ENCODE assay signal across 1 cellular context in the genomic region with DNA sequence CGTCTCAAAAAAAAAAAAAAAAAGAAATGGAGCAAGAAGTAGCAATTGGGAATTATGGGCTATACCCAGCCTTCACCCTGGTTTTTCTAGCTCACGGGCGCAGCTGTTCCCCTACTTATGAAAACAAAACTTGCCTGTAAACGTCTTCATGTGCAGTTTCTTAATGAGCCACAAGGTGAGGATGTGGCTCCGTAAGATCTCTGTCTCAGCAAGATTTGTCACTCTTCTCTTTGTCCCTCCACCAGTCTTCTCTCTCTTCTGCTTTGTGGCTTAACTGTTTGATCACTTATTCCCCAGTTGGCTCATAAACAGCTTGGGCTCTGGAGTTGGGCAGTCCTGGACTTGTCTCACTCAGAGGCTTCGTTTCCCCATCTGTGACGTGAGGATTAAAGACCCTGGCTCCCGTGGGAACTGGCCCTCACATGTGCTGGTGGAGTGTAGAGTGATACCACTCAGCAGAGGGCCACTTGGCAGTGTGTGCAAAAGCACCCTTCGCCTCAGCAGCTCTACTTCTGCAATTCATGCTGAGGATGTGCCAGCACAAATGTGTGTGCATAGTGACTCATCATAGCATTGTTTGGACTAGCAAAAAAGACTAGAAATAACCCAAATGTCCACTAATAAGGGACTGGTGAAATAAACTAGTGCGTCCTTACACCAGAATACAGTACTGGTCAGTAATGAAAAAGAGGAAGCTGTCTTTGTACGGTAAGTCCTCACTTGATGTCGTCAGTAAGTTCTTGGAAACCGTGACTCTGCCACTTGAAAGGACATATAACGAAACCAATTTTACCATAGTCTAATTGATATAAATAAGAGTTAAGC.
TF ChIP-seq lines count a peak whose summit lies in the region.

No MANE protein-coding gene starts in this region.

TF ChIP-seq in K562, 482 proteins besides CTCF, POLR2A, EP300 and RAD21 (continued from another document and continues in another):
- TF ChIP-seq YY1 (IDR thresholded peaks at IDR 0.05; ENCODE audit: borderline replicate concordance in 1 of 3, control insufficient read depth in 1 of 3, extremely low read depth in 1 of 3, insufficient read depth in 3 of 3, insufficient read length in 1 of 3, insufficient replicate concordance in 2 of 3, low read depth in 1 of 3, low read length in 2 of 3) (no peak), ZNF134 (CRISPR knock-in tag; conservative IDR thresholded peaks at IDR 0.05) (no peak), CC2D1A (IDR thresholded peaks at IDR 0.05) (peak; percentile 70; the same call in 1 of the 2 replicates), TRIM28 (IDR thresholded peaks at IDR 0.05) (0 out of 2 replicates have a peak, but pooled peaks have one; percentile 34), ELF1 (tag; IDR thresholded peaks at IDR 0.05) (no peak), MTA1 (IDR thresholded peaks at IDR 0.05; ENCODE audit: borderline replicate concordance) (peak; percentile 56; the same call in 1 of the 2 replicates), CAMTA2 (CRISPR knock-in tag; conservative IDR thresholded peaks at IDR 0.05) (no peak), ERF (CRISPR knock-in tag; IDR thresholded peaks at IDR 0.05) (no peak), SIX5 (IDR thresholded peaks at IDR 0.05; ENCODE audit: borderline replicate concordance in 1 of 2, insufficient read depth in 1 of 2, low read depth in 1 of 2, low read length in 2 of 2) (no peak), JUN (IDR thresholded peaks at IDR 0.05; ENCODE audit: borderline replicate concordance, low read depth, low read length) (0 out of 2 replicates have a peak, but pooled peaks have one; percentile 17), JUN (CRISPR knock-in tag; IDR thresholded peaks at IDR 0.05; ENCODE audit: borderline replicate concordance) (no peak), CREB1 (IDR thresholded peaks at IDR 0.05) (no peak; the same call in 1 of the 2 replicates), CREB1 (CRISPR knock-in tag; IDR thresholded peaks at IDR 0.05) (0 out of 2 replicates have a peak, but pooled peaks have one; percentile 47), PURB (CRISPR knock-in tag; IDR thresholded peaks at IDR 0.05; ENCODE audit: low read depth) (no peak), STAT5B (CRISPR knock-in tag; IDR thresholded peaks at IDR 0.05) (no peak), SREBF2 (CRISPR knock-in tag; IDR thresholded peaks at IDR 0.05) (no peak), TCFL5 (CRISPR knock-in tag; conservative IDR thresholded peaks at IDR 0.05) (no peak), ILF3 (IDR thresholded peaks at IDR 0.05; ENCODE audit: borderline replicate concordance) (no peak), NFRKB (IDR thresholded peaks at IDR 0.05; ENCODE audit: low read depth) (no peak), ZNF263 (CRISPR knock-in tag; IDR thresholded peaks at IDR 0.05; ENCODE audit: borderline replicate concordance) (no peak), ZNF212 (CRISPR knock-in tag; IDR thresholded peaks at IDR 0.05) (no peak), SLC30A9 (CRISPR knock-in tag; IDR thresholded peaks at IDR 0.05) (no peak), MXI1 (IDR thresholded peaks at IDR 0.05; ENCODE audit: low read depth, low read length) (no peak), ZEB2 (IDR thresholded peaks at IDR 0.05) (no peak), CSDE1 (IDR thresholded peaks at IDR 0.05) (no peak), ZBTB7A (IDR thresholded peaks at IDR 0.05; ENCODE audit: borderline replicate concordance, control insufficient read depth, low read depth, low read length) (no peak), ESRRB (CRISPR knock-in tag; IDR thresholded peaks at IDR 0.05; ENCODE audit: borderline replicate concordance) (no peak), MAFG (tag; conservative IDR thresholded peaks at IDR 0.05) (peak; percentile 41; the same call in 1 of the 2 replicates), E2F3 (CRISPR knock-in tag; IDR thresholded peaks at IDR 0.05) (no peak), ZNF717 (CRISPR knock-in tag; IDR thresholded peaks at IDR 0.05) (no peak), GTF2E2 (tag; IDR thresholded peaks at IDR 0.05) (no peak; the same call in 1 of the 2 replicates), FOXJ2 (tag; IDR thresholded peaks at IDR 0.05) (no peak)
- TF ChIP-seq, protein P1, sequence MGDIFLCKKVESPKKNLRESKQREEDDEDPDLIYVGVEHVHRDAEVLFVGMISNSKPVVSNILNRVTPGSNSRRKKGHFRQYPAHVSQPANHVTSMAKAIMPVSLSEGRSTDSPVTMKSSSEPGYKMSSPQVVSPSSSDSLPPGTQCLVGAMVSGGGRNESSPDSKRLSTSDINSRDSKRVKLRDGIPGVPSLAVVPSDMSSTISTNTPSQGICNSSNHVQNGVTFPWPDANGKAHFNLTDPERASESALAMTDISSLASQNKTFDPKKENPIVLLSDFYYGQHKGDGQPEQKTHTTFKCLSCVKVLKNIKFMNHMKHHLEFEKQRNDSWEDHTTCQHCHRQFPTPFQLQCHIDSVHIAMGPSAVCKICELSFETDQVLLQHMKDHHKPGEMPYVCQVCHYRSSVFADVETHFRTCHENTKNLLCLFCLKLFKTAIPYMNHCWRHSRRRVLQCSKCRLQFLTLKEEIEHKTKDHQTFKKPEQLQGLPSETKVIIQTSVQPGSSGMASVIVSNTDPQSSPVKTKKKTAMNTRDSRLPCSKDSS (IDR thresholded peaks at IDR 0.05; ENCODE audit: low read depth, partially characterized antibody): no peak
- TF ChIP-seq, protein P2, sequence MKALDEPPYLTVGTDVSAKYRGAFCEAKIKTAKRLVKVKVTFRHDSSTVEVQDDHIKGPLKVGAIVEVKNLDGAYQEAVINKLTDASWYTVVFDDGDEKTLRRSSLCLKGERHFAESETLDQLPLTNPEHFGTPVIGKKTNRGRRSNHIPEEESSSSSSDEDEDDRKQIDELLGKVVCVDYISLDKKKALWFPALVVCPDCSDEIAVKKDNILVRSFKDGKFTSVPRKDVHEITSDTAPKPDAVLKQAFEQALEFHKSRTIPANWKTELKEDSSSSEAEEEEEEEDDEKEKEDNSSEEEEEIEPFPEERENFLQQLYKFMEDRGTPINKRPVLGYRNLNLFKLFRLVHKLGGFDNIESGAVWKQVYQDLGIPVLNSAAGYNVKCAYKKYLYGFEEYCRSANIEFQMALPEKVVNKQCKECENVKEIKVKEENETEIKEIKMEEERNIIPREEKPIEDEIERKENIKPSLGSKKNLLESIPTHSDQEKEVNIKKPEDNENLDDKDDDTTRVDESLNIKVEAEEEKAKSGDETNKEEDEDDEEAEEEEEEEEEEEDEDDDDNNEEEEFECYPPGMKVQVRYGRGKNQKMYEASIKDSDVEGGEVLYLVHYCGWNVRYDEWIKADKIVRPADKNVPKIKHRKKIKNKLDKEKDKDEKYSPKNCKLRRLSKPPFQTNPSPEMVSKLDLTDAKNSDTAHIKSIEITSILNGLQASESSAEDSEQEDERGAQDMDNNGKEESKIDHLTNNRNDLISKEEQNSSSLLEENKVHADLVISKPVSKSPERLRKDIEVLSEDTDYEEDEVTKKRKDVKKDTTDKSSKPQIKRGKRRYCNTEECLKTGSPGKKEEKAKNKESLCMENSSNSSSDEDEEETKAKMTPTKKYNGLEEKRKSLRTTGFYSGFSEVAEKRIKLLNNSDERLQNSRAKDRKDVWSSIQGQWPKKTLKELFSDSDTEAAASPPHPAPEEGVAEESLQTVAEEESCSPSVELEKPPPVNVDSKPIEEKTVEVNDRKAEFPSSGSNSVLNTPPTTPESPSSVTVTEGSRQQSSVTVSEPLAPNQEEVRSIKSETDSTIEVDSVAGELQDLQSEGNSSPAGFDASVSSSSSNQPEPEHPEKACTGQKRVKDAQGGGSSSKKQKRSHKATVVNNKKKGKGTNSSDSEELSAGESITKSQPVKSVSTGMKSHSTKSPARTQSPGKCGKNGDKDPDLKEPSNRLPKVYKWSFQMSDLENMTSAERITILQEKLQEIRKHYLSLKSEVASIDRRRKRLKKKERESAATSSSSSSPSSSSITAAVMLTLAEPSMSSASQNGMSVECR (CRISPR knock-in tag; IDR thresholded peaks at IDR 0.05): no peak
- TF ChIP-seq, protein P3, sequence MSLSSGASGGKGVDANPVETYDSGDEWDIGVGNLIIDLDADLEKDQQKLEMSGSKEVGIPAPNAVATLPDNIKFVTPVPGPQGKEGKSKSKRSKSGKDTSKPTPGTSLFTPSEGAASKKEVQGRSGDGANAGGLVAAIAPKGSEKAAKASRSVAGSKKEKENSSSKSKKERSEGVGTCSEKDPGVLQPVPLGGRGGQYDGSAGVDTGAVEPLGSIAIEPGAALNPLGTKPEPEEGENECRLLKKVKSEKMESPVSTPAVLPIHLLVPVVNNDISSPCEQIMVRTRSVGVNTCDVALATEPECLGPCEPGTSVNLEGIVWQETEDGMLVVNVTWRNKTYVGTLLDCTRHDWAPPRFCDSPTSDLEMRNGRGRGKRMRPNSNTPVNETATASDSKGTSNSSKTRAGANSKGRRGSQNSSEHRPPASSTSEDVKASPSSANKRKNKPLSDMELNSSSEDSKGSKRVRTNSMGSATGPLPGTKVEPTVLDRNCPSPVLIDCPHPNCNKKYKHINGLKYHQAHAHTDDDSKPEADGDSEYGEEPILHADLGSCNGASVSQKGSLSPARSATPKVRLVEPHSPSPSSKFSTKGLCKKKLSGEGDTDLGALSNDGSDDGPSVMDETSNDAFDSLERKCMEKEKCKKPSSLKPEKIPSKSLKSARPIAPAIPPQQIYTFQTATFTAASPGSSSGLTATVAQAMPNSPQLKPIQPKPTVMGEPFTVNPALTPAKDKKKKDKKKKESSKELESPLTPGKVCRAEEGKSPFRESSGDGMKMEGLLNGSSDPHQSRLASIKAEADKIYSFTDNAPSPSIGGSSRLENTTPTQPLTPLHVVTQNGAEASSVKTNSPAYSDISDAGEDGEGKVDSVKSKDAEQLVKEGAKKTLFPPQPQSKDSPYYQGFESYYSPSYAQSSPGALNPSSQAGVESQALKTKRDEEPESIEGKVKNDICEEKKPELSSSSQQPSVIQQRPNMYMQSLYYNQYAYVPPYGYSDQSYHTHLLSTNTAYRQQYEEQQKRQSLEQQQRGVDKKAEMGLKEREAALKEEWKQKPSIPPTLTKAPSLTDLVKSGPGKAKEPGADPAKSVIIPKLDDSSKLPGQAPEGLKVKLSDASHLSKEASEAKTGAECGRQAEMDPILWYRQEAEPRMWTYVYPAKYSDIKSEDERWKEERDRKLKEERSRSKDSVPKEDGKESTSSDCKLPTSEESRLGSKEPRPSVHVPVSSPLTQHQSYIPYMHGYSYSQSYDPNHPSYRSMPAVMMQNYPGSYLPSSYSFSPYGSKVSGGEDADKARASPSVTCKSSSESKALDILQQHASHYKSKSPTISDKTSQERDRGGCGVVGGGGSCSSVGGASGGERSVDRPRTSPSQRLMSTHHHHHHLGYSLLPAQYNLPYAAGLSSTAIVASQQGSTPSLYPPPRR (CRISPR knock-in tag; IDR thresholded peaks at IDR 0.05; ENCODE audit: borderline replicate concordance): 0 out of 2 replicates have a peak, but pooled peaks have one; percentile 22
- TF ChIP-seq, protein P4, sequence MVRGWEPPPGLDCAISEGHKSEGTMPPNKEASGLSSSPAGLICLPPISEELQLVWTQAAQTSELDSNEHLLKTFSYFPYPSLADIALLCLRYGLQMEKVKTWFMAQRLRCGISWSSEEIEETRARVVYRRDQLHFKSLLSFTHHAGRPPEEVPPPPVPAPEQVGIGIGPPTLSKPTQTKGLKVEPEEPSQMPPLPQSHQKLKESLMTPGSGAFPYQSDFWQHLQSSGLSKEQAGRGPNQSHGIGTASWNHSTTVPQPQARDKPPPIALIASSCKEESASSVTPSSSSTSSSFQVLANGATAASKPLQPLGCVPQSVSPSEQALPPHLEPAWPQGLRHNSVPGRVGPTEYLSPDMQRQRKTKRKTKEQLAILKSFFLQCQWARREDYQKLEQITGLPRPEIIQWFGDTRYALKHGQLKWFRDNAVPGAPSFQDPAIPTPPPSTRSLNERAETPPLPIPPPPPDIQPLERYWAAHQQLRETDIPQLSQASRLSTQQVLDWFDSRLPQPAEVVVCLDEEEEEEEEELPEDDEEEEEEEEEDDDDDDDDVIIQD (CRISPR knock-in tag; IDR thresholded peaks at IDR 0.05): no peak
- TF ChIP-seq, protein P5, sequence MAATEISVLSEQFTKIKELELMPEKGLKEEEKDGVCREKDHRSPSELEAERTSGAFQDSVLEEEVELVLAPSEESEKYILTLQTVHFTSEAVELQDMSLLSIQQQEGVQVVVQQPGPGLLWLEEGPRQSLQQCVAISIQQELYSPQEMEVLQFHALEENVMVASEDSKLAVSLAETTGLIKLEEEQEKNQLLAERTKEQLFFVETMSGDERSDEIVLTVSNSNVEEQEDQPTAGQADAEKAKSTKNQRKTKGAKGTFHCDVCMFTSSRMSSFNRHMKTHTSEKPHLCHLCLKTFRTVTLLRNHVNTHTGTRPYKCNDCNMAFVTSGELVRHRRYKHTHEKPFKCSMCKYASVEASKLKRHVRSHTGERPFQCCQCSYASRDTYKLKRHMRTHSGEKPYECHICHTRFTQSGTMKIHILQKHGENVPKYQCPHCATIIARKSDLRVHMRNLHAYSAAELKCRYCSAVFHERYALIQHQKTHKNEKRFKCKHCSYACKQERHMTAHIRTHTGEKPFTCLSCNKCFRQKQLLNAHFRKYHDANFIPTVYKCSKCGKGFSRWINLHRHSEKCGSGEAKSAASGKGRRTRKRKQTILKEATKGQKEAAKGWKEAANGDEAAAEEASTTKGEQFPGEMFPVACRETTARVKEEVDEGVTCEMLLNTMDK (IDR thresholded peaks at IDR 0.05; ENCODE audit: borderline replicate concordance, insufficient read depth, low read depth, low read length, poor library complexity, severe bottlenecking): no peak
- TF ChIP-seq, protein P6, sequence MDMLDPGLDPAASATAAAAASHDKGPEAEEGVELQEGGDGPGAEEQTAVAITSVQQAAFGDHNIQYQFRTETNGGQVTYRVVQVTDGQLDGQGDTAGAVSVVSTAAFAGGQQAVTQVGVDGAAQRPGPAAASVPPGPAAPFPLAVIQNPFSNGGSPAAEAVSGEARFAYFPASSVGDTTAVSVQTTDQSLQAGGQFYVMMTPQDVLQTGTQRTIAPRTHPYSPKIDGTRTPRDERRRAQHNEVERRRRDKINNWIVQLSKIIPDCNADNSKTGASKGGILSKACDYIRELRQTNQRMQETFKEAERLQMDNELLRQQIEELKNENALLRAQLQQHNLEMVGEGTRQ (CRISPR knock-in tag; IDR thresholded peaks at IDR 0.05): no peak
- TF ChIP-seq, protein P7, sequence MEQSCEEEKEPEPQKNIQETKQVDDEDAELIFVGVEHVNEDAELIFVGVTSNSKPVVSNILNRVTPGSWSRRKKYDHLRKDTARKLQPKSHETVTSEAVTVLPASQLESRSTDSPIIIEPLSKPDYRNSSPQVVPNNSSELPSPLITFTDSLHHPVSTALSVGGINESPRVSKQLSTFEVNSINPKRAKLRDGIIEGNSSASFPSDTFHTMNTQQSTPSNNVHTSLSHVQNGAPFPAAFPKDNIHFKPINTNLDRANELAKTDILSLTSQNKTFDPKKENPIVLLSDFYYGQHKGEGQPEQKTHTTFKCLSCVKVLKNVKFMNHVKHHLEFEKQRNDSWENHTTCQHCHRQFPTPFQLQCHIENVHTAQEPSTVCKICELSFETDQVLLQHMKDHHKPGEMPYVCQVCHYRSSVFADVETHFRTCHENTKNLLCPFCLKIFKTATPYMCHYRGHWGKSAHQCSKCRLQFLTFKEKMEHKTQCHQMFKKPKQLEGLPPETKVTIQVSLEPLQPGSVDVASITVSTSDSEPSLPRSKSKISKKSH (CRISPR knock-in tag; IDR thresholded peaks at IDR 0.05): no peak
- TF ChIP-seq, protein P8, sequence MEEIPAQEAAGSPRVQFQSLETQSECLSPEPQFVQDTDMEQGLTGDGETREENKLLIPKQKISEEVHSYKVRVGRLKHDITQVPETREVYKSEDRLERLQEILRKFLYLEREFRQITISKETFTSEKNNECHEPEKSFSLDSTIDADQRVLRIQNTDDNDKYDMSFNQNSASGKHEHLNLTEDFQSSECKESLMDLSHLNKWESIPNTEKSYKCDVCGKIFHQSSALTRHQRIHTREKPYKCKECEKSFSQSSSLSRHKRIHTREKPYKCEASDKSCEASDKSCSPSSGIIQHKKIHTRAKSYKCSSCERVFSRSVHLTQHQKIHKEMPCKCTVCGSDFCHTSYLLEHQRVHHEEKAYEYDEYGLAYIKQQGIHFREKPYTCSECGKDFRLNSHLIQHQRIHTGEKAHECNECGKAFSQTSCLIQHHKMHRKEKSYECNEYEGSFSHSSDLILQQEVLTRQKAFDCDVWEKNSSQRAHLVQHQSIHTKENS (CRISPR knock-in tag; IDR thresholded peaks at IDR 0.05): no peak
